8 cellular contexts compared by ENCODE assay signal in the genomic region with DNA sequence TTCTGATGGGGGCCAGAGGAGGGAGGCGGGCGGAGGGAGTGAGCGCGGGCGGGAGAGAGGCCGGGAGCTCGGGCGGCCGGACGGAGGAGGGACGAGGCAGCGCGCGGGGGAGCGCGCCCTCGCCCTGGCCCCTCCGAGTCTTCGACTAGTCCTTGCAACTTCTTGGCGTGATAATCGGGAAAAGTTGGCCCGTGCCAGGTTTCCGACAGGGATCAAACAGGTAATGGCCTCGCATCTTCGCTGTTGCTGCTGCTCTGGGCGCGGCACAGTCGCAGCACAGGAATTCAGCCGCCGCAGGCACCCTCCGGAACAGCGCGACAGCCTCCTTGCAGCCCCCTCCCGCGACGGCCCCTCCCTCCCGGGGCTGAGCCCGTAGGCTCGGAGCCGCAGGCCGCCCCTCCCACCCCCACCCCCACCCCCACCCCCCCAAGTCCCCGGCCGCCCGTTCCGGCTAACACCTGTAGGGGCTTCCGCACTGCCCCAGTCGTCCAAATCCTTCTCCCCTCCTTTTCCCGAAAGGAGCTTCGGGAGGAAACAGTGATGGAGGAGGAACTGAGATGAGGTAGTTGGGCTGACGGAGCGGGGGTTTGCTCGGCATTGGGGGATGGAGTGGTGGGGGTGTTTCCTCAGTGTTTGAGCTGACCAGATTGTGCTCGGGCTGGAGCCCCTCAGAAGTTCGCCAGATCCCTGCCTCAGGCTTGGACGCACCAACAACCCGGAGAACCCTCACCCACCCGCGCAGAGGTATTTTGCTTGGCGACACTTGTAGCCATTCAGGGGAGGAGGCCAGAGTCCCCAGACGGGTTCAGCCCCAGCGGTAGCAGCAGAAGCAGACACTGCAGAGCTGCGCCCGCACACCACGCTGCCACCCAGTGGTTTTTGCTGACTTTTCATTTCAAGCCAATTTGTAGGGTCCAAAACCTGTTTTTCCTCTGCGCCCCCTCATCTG. TPM values are rescaled to one million over a fixed set of nuclear protein-coding genes. Genes with fewer than 3 reads are reported as not detected.
A peak's percentile ranks its signal among the peaks of the same experiment; 100 is the strongest.
DNase-seq lines count a peak whose midpoint lies in the region; ATAC-seq and TF ChIP-seq lines count a peak whose summit lies in the region.

Gene FGF13, minus strand, starts transcription at position 319 of the 949 bp plus-strand sequence. CDS start 714 bp downstream, outside the sequence.

- H3K4me3 ChIP-seq in KMS-11 (IDR thresholded peaks at IDR 0.05; ENCODE audit: insufficient read depth, low read depth, low read length) (no peak within 1 kb of the TSS), dorsolateral prefrontal cortex (peak within 1 kb of the TSS; percentile 21 to 69 (median 50)), mesodermal cell (ENCODE audit: extremely low read depth, insufficient read depth, low read length, poor library complexity, severe bottlenecking) (peak within 1 kb of the TSS; percentile 42), aorta (ENCODE audit: low read length in 2 of 2) (peak within 1 kb of the TSS; percentile 51 to 74)

- no peaks in the 10 kb centered on the region for H3K79me2 ChIP-seq in KMS-11 (ENCODE audit: insufficient read depth, low read depth)

- peak within 1 kb of the TSS; percentile 73; the same call in 1 of the 2 replicates for H2AFZ ChIP-seq in KMS-11 (ENCODE audit: low read depth)

- H3K27ac ChIP-seq in KMS-11 = no peak within 1 kb of the TSS
- H3K27ac ChIP-seq in dorsolateral prefrontal cortex = peak within 1 kb of the TSS in 23 of 59 donors; percentile 1 to 66 (median 35)
- H3K27ac ChIP-seq in mesodermal cell (ENCODE audit: low read depth, low read length, severe bottlenecking) = no peak within 1 kb of the TSS
- peak within 1 kb of the TSS in 1 of 2 donors; percentile 73 for H3K27ac ChIP-seq in aorta (ENCODE audit: low read depth in 1 of 2, low read length in 2 of 2)

- H3K27ac Mint-ChIP-seq in stimulated activated naive CD8-positive, alpha-beta T cell treated with anti-CD3 and anti-CD28 coated beads, Interleukin-15, amount 100 ng/mL, for 72 hours = no peak within 1 kb of the TSS

- peaks cover 49% of the 10 kb centered on the region for H3K27me3 Mint-ChIP-seq in stimulated activated naive CD8-positive, alpha-beta T cell treated with anti-CD3 and anti-CD28 coated beads, Interleukin-15, amount 100 ng/mL, for 72 hours

- H3K4me1 ChIP-seq in KMS-11 (ENCODE audit: low read depth, poor library complexity, severe bottlenecking) (peaks cover 4% of the 10 kb centered on the region), mesodermal cell (ENCODE audit: control insufficient read depth, insufficient read depth, low read length, poor library complexity, severe bottlenecking) (peaks cover 3% of the 10 kb centered on the region), aorta (ENCODE audit: control insufficient read depth in 1 of 2, insufficient read depth in 2 of 2, low read length in 2 of 2) (no peaks in the 10 kb centered on the region)

- H3K9me3 Mint-ChIP-seq in stimulated activated naive CD8-positive, alpha-beta T cell treated with anti-CD3 and anti-CD28 coated beads, Interleukin-15, amount 100 ng/mL, for 72 hours = no peaks in the 10 kb centered on the region

- H3K9ac ChIP-seq in KMS-11 = peak within 1 kb of the TSS; percentile 38; the same call in 1 of the 2 replicates

- H3K36me3 ChIP-seq in KMS-11 (ENCODE audit: insufficient read depth) (no peaks in the 10 kb centered on the region), mesodermal cell (ENCODE audit: control insufficient read depth, insufficient read depth, low read length) (no peaks in the 10 kb centered on the region), aorta (ENCODE audit: control insufficient read depth in 1 of 2, insufficient read depth in 2 of 2, low read length in 1 of 2) (no peaks in the 10 kb centered on the region)

- WGBS in mesodermal cell (ENCODE audit: insufficient coverage in 2 of 2), 2 experiments = 0 to 1% methylated on average over 8 to 16 of the region's 65 CpGs
- WGBS in aorta, 2 donors = 1 to 24% methylated on average over 46 to 63 of the region's 65 CpGs

- TF ChIP-seq CTCF in KMS-11 (conservative IDR thresholded peaks at IDR 0.05; ENCODE audit: low read depth, low read length) (peak; percentile 16; the same call in 1 of the 2 replicates), dorsolateral prefrontal cortex (IDR thresholded peaks at IDR 0.05 in 54 of 56, conservative IDR thresholded peaks at IDR 0.05 in 2 of 56; ENCODE audit: low read depth in 1 of 56, partially characterized antibody in 56 of 56) (peak in 34 of 56 donors; percentile 6 to 44 (median 28))

- no peaks in the 10 kb centered on the region for H4K20me1 ChIP-seq in KMS-11 (ENCODE audit: insufficient read depth)

- peak; percentile 43 for DNase-seq in Ammon's horn (ENCODE audit: low spot score)
- DNase-seq in dorsolateral prefrontal cortex = peak in 6 of 10 donors; percentile 29 to 55 (median 52)
- peak; percentile 62 to 84 for DNase-seq in aorta
- no peak for DNase-seq in stimulated activated naive CD8-positive, alpha-beta T cell treated with anti-CD3 and anti-CD28 coated beads, Interleukin-15, amount 100 ng/mL, for 72 hours
- DNase-seq in cerebellar cortex (ENCODE audit: low spot score) = no peak
- DNase-seq in ACHN = no peak

- H3K9me3 ChIP-seq in mesodermal cell (ENCODE audit: control insufficient read depth, low read length) = no peaks in the 10 kb centered on the region
- H3K9me3 ChIP-seq in aorta (ENCODE audit: control insufficient read depth, low read length) = no peaks in the 10 kb centered on the region

- in situ Hi-C loops in ACHN (cut with HindIII; ENCODE audit: low pct_ligation_motif_present, low pct_unique_long_range_greater_than_20kb, low sequenced_read_pairs) = no loop called here

- H3K4me3 Mint-ChIP-seq in stimulated activated naive CD8-positive, alpha-beta T cell treated with anti-CD3 and anti-CD28 coated beads, Interleukin-15, amount 100 ng/mL, for 72 hours = peak within 1 kb of the TSS in 1 of 2 donors; percentile 54

- H3K27me3 ChIP-seq in KMS-11 (ENCODE audit: insufficient read depth, low read depth) (no peaks in the 10 kb centered on the region), dorsolateral prefrontal cortex (peaks cover 0 to 90% (median 39%) of the 10 kb centered on the region in 45 donors), aorta (ENCODE audit: control insufficient read depth in 1 of 2, insufficient read depth in 2 of 2, low read length in 1 of 2) (no peaks in the 10 kb centered on the region)

- H3K4me1 Mint-ChIP-seq in stimulated activated naive CD8-positive, alpha-beta T cell treated with anti-CD3 and anti-CD28 coated beads, Interleukin-15, amount 100 ng/mL, for 72 hours = no peaks in the 10 kb centered on the region

- peak; percentile 76 for ATAC-seq in aorta (ENCODE audit: low FRiP score)
- ATAC-seq in stimulated activated naive CD8-positive, alpha-beta T cell treated with anti-CD3 and anti-CD28 coated beads, Interleukin-15, amount 100 ng/mL, for 72 hours = no peak

- peak within 1 kb of the TSS; percentile 63 for H3K4me2 ChIP-seq in KMS-11

- intact Hi-C loops in dorsolateral prefrontal cortex (cut with DNase I) (no loop called here), aorta (cut with DNase I) (no loop called here)

RNA-seq across cellular contexts. Expression of gene FGF13, which starts in this region (rescaled TPM):
- total RNA-seq in dorsolateral prefrontal cortex = 10 to 100 TPM; 14.7 to 71.8 (median 48.9) TPM
- polyA plus RNA-seq in mesodermal cell (2013, experiment 1 of 2) = 7.7 TPM
- polyA plus RNA-seq in mesodermal cell (2013, experiment 2 of 2) = 6.5 TPM
- total RNA-seq in aorta = 10 to 100 TPM; 13.8 to 18.3 TPM
- 10 to 100 TPM; 12.9 to 14.4 TPM for polyA plus RNA-seq in aorta

Comparison
In these comparisons a context has a peak if more than half of its experiments do, and no peak if none do; other contexts are left out.
1. DNase-seq: peak in Ammon's horn (single experiment), dorsolateral prefrontal cortex (6 of 10) and aorta (2 of 2); none in stimulated activated naive CD8-positive, alpha-beta T cell treated with anti-CD3 and anti-CD28 coated beads, Interleukin-15, amount 100 ng/mL, for 72 hours (0 of 2), cerebellar cortex (single experiment) and ACHN (single experiment).